ENCODE assay signal across 1 cellular context in the genomic region with DNA sequence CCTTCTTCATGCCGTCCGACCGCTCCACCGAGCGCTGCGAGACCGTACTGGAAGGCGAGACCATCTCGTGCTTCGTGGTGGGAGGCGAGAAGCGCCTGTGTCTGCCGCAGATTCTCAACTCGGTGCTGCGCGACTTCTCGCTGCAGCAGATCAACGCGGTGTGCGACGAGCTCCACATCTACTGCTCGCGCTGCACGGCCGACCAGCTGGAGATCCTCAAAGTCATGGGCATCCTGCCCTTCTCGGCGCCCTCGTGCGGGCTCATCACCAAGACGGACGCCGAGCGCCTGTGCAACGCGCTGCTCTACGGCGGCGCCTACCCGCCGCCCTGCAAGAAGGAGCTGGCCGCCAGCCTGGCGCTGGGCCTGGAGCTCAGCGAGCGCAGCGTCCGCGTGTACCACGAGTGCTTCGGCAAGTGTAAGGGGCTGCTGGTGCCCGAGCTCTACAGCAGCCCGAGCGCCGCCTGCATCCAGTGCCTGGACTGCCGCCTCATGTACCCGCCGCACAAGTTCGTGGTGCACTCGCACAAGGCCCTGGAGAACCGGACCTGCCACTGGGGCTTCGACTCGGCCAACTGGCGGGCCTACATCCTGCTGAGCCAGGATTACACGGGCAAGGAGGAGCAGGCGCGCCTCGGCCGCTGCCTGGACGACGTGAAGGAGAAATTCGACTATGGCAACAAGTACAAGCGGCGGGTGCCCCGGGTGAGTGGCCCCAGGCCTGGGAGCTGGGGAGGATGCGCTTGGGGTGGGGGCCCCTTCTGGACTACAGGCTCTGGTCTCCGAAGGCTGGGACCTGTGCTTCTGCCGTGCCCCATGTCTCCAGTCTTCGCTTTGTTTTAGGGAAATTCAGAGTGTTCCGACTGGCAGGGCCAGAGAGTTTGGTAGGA.
A peak's percentile ranks its signal among the peaks of the same experiment; 100 is the strongest.
TF ChIP-seq lines count a peak whose summit lies in the region.

No MANE protein-coding gene starts in this region.

TF ChIP-seq in HepG2, 621 proteins besides CTCF, POLR2A, EP300 and RAD21 (continued from another document and continues in another):
- TF ChIP-seq, protein P1, sequence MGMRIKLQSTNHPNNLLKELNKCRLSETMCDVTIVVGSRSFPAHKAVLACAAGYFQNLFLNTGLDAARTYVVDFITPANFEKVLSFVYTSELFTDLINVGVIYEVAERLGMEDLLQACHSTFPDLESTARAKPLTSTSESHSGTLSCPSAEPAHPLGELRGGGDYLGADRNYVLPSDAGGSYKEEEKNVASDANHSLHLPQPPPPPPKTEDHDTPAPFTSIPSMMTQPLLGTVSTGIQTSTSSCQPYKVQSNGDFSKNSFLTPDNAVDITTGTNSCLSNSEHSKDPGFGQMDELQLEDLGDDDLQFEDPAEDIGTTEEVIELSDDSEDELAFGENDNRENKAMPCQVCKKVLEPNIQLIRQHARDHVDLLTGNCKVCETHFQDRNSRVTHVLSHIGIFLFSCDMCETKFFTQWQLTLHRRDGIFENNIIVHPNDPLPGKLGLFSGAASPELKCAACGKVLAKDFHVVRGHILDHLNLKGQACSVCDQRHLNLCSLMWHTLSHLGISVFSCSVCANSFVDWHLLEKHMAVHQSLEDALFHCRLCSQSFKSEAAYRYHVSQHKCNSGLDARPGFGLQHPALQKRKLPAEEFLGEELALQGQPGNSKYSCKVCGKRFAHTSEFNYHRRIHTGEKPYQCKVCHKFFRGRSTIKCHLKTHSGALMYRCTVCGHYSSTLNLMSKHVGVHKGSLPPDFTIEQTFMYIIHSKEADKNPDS (CRISPR knock-in tag; IDR thresholded peaks at IDR 0.05): no peak
- TF ChIP-seq ZNF256 (CRISPR knock-in tag; conservative IDR thresholded peaks at IDR 0.05): no peak
- peak; percentile 67 for TF ChIP-seq SAP130 (CRISPR knock-in tag; IDR thresholded peaks at IDR 0.05; ENCODE audit: low read depth)
- TF ChIP-seq SP2 (CRISPR knock-in tag; IDR thresholded peaks at IDR 0.05): no peak
- TF ChIP-seq ELF4 (CRISPR knock-in tag; IDR thresholded peaks at IDR 0.05; ENCODE audit: borderline replicate concordance): no peak
- TF ChIP-seq ZNF788 (CRISPR knock-in tag; IDR thresholded peaks at IDR 0.05; ENCODE audit: borderline replicate concordance): peak; percentile 49; the same call in 1 of the 2 replicates
- TF ChIP-seq, protein P2, sequence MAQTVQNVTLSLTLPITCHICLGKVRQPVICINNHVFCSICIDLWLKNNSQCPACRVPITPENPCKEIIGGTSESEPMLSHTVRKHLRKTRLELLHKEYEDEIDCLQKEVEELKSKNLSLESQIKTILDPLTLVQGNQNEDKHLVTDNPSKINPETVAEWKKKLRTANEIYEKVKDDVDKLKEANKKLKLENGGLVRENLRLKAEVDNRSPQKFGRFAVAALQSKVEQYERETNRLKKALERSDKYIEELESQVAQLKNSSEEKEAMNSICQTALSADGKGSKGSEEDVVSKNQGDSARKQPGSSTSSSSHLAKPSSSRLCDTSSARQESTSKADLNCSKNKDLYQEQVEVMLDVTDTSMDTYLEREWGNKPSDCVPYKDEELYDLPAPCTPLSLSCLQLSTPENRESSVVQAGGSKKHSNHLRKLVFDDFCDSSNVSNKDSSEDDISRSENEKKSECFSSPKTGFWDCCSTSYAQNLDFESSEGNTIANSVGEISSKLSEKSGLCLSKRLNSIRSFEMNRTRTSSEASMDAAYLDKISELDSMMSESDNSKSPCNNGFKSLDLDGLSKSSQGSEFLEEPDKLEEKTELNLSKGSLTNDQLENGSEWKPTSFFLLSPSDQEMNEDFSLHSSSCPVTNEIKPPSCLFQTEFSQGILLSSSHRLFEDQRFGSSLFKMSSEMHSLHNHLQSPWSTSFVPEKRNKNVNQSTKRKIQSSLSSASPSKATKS (CRISPR knock-in tag; IDR thresholded peaks at IDR 0.05): no peak
- no peak for TF ChIP-seq GPN1 (CRISPR knock-in tag; IDR thresholded peaks at IDR 0.05; ENCODE audit: borderline replicate concordance)
- TF ChIP-seq, protein P3, sequence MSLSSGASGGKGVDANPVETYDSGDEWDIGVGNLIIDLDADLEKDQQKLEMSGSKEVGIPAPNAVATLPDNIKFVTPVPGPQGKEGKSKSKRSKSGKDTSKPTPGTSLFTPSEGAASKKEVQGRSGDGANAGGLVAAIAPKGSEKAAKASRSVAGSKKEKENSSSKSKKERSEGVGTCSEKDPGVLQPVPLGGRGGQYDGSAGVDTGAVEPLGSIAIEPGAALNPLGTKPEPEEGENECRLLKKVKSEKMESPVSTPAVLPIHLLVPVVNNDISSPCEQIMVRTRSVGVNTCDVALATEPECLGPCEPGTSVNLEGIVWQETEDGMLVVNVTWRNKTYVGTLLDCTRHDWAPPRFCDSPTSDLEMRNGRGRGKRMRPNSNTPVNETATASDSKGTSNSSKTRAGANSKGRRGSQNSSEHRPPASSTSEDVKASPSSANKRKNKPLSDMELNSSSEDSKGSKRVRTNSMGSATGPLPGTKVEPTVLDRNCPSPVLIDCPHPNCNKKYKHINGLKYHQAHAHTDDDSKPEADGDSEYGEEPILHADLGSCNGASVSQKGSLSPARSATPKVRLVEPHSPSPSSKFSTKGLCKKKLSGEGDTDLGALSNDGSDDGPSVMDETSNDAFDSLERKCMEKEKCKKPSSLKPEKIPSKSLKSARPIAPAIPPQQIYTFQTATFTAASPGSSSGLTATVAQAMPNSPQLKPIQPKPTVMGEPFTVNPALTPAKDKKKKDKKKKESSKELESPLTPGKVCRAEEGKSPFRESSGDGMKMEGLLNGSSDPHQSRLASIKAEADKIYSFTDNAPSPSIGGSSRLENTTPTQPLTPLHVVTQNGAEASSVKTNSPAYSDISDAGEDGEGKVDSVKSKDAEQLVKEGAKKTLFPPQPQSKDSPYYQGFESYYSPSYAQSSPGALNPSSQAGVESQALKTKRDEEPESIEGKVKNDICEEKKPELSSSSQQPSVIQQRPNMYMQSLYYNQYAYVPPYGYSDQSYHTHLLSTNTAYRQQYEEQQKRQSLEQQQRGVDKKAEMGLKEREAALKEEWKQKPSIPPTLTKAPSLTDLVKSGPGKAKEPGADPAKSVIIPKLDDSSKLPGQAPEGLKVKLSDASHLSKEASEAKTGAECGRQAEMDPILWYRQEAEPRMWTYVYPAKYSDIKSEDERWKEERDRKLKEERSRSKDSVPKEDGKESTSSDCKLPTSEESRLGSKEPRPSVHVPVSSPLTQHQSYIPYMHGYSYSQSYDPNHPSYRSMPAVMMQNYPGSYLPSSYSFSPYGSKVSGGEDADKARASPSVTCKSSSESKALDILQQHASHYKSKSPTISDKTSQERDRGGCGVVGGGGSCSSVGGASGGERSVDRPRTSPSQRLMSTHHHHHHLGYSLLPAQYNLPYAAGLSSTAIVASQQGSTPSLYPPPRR (CRISPR knock-in tag; IDR thresholded peaks at IDR 0.05; ENCODE audit: borderline replicate concordance): no peak
- TF ChIP-seq WIZ (CRISPR knock-in tag; IDR thresholded peaks at IDR 0.05): no peak
- TF ChIP-seq ZFP37 (CRISPR knock-in tag; IDR thresholded peaks at IDR 0.05; ENCODE audit: borderline replicate concordance): no peak
- TF ChIP-seq, protein P4, sequence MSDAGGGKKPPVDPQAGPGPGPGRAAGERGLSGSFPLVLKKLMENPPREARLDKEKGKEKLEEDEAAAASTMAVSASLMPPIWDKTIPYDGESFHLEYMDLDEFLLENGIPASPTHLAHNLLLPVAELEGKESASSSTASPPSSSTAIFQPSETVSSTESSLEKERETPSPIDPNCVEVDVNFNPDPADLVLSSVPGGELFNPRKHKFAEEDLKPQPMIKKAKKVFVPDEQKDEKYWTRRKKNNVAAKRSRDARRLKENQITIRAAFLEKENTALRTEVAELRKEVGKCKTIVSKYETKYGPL (CRISPR knock-in tag; IDR thresholded peaks at IDR 0.05): no peak
- no peak; the same call in 1 of the 2 replicates for TF ChIP-seq TGIF2 (CRISPR knock-in tag; IDR thresholded peaks at IDR 0.05)
- TF ChIP-seq, protein P5, sequence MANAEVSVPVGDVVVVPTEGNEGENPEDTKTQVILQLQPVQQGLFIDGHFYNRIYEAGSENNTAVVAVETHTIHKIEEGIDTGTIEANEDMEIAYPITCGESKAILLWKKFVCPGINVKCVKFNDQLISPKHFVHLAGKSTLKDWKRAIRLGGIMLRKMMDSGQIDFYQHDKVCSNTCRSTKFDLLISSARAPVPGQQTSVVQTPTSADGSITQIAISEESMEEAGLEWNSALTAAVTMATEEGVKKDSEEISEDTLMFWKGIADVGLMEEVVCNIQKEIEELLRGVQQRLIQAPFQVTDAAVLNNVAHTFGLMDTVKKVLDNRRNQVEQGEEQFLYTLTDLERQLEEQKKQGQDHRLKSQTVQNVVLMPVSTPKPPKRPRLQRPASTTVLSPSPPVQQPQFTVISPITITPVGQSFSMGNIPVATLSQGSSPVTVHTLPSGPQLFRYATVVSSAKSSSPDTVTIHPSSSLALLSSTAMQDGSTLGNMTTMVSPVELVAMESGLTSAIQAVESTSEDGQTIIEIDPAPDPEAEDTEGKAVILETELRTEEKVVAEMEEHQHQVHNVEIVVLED (CRISPR knock-in tag; IDR thresholded peaks at IDR 0.05; ENCODE audit: borderline replicate concordance): no peak
- no peak for TF ChIP-seq ZNF530 (CRISPR knock-in tag; IDR thresholded peaks at IDR 0.05; ENCODE audit: low read depth)
- TF ChIP-seq, protein P6, sequence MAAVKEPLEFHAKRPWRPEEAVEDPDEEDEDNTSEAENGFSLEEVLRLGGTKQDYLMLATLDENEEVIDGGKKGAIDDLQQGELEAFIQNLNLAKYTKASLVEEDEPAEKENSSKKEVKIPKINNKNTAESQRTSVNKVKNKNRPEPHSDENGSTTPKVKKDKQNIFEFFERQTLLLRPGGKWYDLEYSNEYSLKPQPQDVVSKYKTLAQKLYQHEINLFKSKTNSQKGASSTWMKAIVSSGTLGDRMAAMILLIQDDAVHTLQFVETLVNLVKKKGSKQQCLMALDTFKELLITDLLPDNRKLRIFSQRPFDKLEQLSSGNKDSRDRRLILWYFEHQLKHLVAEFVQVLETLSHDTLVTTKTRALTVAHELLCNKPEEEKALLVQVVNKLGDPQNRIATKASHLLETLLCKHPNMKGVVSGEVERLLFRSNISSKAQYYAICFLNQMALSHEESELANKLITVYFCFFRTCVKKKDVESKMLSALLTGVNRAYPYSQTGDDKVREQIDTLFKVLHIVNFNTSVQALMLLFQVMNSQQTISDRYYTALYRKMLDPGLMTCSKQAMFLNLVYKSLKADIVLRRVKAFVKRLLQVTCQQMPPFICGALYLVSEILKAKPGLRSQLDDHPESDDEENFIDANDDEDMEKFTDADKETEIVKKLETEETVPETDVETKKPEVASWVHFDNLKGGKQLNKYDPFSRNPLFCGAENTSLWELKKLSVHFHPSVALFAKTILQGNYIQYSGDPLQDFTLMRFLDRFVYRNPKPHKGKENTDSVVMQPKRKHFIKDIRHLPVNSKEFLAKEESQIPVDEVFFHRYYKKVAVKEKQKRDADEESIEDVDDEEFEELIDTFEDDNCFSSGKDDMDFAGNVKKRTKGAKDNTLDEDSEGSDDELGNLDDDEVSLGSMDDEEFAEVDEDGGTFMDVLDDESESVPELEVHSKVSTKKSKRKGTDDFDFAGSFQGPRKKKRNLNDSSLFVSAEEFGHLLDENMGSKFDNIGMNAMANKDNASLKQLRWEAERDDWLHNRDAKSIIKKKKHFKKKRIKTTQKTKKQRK (IDR thresholded peaks at IDR 0.05; ENCODE audit: low read length): no peak
- TF ChIP-seq KMT2B (CRISPR knock-in tag; IDR thresholded peaks at IDR 0.05): no peak
- TF ChIP-seq, protein P7, sequence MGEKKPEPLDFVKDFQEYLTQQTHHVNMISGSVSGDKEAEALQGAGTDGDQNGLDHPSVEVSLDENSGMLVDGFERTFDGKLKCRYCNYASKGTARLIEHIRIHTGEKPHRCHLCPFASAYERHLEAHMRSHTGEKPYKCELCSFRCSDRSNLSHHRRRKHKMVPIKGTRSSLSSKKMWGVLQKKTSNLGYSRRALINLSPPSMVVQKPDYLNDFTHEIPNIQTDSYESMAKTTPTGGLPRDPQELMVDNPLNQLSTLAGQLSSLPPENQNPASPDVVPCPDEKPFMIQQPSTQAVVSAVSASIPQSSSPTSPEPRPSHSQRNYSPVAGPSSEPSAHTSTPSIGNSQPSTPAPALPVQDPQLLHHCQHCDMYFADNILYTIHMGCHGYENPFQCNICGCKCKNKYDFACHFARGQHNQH (CRISPR knock-in tag; IDR thresholded peaks at IDR 0.05): no peak
- TF ChIP-seq ISX (CRISPR knock-in tag; conservative IDR thresholded peaks at IDR 0.05): no peak
- TF ChIP-seq, protein P8, sequence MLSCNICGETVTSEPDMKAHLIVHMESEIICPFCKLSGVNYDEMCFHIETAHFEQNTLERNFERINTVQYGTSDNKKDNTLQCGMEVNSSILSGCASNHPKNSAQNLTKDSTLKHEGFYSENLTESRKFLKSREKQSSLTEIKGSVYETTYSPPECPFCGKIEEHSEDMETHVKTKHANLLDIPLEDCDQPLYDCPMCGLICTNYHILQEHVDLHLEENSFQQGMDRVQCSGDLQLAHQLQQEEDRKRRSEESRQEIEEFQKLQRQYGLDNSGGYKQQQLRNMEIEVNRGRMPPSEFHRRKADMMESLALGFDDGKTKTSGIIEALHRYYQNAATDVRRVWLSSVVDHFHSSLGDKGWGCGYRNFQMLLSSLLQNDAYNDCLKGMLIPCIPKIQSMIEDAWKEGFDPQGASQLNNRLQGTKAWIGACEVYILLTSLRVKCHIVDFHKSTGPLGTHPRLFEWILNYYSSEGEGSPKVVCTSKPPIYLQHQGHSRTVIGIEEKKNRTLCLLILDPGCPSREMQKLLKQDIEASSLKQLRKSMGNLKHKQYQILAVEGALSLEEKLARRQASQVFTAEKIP (CRISPR knock-in tag; IDR thresholded peaks at IDR 0.05; ENCODE audit: borderline replicate concordance): no peak
- no peak for TF ChIP-seq MIER2 (CRISPR knock-in tag; IDR thresholded peaks at IDR 0.05)
- TF ChIP-seq, protein P9, sequence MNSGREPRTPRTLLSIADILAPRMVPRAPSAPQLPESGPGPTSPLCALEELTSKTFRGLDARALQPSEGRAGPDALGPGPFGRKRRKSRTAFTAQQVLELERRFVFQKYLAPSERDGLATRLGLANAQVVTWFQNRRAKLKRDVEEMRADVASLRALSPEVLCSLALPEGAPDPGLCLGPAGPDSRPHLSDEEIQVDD (CRISPR knock-in tag; IDR thresholded peaks at IDR 0.05; ENCODE audit: borderline replicate concordance): no peak
- TF ChIP-seq, protein P10, sequence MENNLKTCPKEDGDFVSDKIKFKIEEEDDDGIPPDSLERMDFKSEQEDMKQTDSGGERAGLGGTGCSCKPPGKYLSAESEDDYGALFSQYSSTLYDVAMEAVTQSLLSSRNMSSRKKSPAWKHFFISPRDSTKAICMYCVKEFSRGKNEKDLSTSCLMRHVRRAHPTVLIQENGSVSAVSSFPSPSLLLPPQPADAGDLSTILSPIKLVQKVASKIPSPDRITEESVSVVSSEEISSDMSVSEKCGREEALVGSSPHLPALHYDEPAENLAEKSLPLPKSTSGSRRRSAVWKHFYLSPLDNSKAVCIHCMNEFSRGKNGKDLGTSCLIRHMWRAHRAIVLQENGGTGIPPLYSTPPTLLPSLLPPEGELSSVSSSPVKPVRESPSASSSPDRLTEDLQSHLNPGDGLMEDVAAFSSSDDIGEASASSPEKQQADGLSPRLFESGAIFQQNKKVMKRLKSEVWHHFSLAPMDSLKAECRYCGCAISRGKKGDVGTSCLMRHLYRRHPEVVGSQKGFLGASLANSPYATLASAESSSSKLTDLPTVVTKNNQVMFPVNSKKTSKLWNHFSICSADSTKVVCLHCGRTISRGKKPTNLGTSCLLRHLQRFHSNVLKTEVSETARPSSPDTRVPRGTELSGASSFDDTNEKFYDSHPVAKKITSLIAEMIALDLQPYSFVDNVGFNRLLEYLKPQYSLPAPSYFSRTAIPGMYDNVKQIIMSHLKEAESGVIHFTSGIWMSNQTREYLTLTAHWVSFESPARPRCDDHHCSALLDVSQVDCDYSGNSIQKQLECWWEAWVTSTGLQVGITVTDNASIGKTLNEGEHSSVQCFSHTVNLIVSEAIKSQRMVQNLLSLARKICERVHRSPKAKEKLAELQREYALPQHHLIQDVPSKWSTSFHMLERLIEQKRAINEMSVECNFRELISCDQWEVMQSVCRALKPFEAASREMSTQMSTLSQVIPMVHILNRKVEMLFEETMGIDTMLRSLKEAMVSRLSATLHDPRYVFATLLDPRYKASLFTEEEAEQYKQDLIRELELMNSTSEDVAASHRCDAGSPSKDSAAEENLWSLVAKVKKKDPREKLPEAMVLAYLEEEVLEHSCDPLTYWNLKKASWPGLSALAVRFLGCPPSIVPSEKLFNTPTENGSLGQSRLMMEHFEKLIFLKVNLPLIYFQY (CRISPR knock-in tag; IDR thresholded peaks at IDR 0.05; ENCODE audit: borderline replicate concordance): no peak
- TF ChIP-seq ZNF17 (CRISPR knock-in tag; IDR thresholded peaks at IDR 0.05): no peak
- no peak; the same call in 1 of the 2 replicates for TF ChIP-seq GATAD1 (CRISPR knock-in tag; IDR thresholded peaks at IDR 0.05)
